1 cellular context compared by ENCODE assay signal in genomic region chr20:37245671-37246237, GRCh38.
TF ChIP-seq lines count a peak whose summit lies in the region.

No MANE protein-coding gene starts in this region.

TF ChIP-seq in K562, 482 proteins besides CTCF, POLR2A, EP300 and RAD21:
- TF ChIP-seq TAF9B (IDR thresholded peaks at IDR 0.05; ENCODE audit: partially characterized antibody) (no peak), ZNF232 (CRISPR knock-in tag; IDR thresholded peaks at IDR 0.05) (no peak), E2F4 (CRISPR knock-in tag; IDR thresholded peaks at IDR 0.05; ENCODE audit: low read depth) (no peak), POLR2G (IDR thresholded peaks at IDR 0.05; ENCODE audit: low read depth, low read length) (peak; percentile 40; the same call in 1 of the 2 replicates), ZNF134 (CRISPR knock-in tag; conservative IDR thresholded peaks at IDR 0.05) (no peak), ZBTB34 (CRISPR knock-in tag; IDR thresholded peaks at IDR 0.05) (no peak), SAFB2 (IDR thresholded peaks at IDR 0.05; ENCODE audit: borderline replicate concordance, low read depth, low read length, severe bottlenecking) (no peak), POLR3A (IDR thresholded peaks at IDR 0.05; ENCODE audit: borderline replicate concordance, extremely low read depth, insufficient read depth, insufficient read length) (no peak)
